Comparison of ENCODE assay signal across 2 cellular contexts in the genomic region with DNA sequence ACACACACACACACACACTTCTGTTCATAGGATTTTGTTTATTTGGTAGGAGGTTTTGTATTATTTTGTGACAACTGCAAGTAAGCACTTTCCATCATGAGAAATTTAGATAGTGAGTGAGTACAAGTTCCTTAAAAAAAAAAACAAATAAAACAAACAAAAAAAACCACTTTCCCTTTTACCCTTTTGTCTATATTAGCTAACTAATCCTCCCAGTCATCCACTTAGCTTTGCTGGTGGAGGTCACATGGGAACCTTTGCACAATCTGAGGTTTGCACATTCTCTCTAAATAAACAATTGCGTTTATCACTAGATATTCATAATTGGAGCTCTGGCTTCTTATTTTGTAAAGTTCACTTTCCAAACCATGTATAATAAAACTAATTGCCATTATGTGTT.
TF ChIP-seq lines count a peak whose summit lies in the region.

No MANE protein-coding gene starts in this region.

TF ChIP-seq in HEK293, 187 proteins besides CTCF, POLR2A, EP300 and RAD21 (continued from another document):
- TF ChIP-seq, protein P1, sequence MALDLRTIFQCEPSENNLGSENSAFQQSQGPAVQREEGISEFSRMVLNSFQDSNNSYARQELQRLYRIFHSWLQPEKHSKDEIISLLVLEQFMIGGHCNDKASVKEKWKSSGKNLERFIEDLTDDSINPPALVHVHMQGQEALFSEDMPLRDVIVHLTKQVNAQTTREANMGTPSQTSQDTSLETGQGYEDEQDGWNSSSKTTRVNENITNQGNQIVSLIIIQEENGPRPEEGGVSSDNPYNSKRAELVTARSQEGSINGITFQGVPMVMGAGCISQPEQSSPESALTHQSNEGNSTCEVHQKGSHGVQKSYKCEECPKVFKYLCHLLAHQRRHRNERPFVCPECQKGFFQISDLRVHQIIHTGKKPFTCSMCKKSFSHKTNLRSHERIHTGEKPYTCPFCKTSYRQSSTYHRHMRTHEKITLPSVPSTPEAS (tag by site-specific recombination; IDR thresholded peaks at IDR 0.05), result 0 out of 2 replicates have a peak, but pooled peaks have one; percentile 45
- TF ChIP-seq HOXA7 (CRISPR knock-in tag; IDR thresholded peaks at IDR 0.05; ENCODE audit: borderline replicate concordance) (no peak), ZBTB6 (tag by site-specific recombination; IDR thresholded peaks at IDR 0.05) (no peak), ZBTB20 (tag by site-specific recombination; IDR thresholded peaks at IDR 0.05) (no peak), ZNF596 (tag by site-specific recombination; IDR thresholded peaks at IDR 0.05) (no peak)

TF ChIP-seq in SK-N-SH, 30 proteins besides CTCF, POLR2A, EP300 and RAD21 (continued from another document):
- TF ChIP-seq USF2 (IDR thresholded peaks at IDR 0.05; ENCODE audit: borderline replicate concordance, low read depth, low read length) (no peak), TCF12 (IDR thresholded peaks at IDR 0.05) (no peak), EZH2phosphoT487 (IDR thresholded peaks at IDR 0.05; ENCODE audit: borderline replicate concordance, low read depth) (no peak), PBX3 (IDR thresholded peaks at IDR 0.05) (no peak), MEF2A (IDR thresholded peaks at IDR 0.05; ENCODE audit: borderline replicate concordance, low read depth) (no peak), TEAD4 (IDR thresholded peaks at IDR 0.05; ENCODE audit: borderline replicate concordance, insufficient read depth) (no peak), POLR2AphosphoS5 (IDR thresholded peaks at IDR 0.05; ENCODE audit: low read depth, low read length) (no peak), SMC3 (IDR thresholded peaks at IDR 0.05; ENCODE audit: low read depth, low read length) (no peak)
- TF ChIP-seq, protein P2, sequence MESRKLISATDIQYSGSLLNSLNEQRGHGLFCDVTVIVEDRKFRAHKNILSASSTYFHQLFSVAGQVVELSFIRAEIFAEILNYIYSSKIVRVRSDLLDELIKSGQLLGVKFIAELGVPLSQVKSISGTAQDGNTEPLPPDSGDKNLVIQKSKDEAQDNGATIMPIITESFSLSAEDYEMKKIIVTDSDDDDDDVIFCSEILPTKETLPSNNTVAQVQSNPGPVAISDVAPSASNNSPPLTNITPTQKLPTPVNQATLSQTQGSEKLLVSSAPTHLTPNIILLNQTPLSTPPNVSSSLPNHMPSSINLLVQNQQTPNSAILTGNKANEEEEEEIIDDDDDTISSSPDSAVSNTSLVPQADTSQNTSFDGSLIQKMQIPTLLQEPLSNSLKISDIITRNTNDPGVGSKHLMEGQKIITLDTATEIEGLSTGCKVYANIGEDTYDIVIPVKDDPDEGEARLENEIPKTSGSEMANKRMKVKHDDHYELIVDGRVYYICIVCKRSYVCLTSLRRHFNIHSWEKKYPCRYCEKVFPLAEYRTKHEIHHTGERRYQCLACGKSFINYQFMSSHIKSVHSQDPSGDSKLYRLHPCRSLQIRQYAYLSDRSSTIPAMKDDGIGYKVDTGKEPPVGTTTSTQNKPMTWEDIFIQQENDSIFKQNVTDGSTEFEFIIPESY (IDR thresholded peaks at IDR 0.05; ENCODE audit: borderline replicate concordance, low read depth), result no peak
- TF ChIP-seq, protein P3, sequence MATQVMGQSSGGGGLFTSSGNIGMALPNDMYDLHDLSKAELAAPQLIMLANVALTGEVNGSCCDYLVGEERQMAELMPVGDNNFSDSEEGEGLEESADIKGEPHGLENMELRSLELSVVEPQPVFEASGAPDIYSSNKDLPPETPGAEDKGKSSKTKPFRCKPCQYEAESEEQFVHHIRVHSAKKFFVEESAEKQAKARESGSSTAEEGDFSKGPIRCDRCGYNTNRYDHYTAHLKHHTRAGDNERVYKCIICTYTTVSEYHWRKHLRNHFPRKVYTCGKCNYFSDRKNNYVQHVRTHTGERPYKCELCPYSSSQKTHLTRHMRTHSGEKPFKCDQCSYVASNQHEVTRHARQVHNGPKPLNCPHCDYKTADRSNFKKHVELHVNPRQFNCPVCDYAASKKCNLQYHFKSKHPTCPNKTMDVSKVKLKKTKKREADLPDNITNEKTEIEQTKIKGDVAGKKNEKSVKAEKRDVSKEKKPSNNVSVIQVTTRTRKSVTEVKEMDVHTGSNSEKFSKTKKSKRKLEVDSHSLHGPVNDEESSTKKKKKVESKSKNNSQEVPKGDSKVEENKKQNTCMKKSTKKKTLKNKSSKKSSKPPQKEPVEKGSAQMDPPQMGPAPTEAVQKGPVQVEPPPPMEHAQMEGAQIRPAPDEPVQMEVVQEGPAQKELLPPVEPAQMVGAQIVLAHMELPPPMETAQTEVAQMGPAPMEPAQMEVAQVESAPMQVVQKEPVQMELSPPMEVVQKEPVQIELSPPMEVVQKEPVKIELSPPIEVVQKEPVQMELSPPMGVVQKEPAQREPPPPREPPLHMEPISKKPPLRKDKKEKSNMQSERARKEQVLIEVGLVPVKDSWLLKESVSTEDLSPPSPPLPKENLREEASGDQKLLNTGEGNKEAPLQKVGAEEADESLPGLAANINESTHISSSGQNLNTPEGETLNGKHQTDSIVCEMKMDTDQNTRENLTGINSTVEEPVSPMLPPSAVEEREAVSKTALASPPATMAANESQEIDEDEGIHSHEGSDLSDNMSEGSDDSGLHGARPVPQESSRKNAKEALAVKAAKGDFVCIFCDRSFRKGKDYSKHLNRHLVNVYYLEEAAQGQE (IDR thresholded peaks at IDR 0.05; ENCODE audit: low read depth, low read length), result no peak
